8 cellular contexts compared by ENCODE assay signal in genomic region chr20:47392015-47392720, GRCh38. TPM values are rescaled to one million over a fixed set of nuclear protein-coding genes. Genes with fewer than 3 reads are reported as not detected.
DNase-seq lines count a peak whose midpoint lies in the region; ATAC-seq and TF ChIP-seq lines count a peak whose summit lies in the region.

No MANE protein-coding gene starts in this region.

- no peaks in the 10 kb centered on the region for H3K27me3 ChIP-seq in gastroesophageal sphincter

- TF ChIP-seq EP300 in gastroesophageal sphincter (IDR thresholded peaks at IDR 0.05), result no peak

- H3K9me3 ChIP-seq in T-helper 17 cell (ENCODE audit: control insufficient read depth, low read length, poor library complexity, severe bottlenecking), result no peaks in the 10 kb centered on the region
- no peaks in the 10 kb centered on the region for H3K9me3 ChIP-seq in gastroesophageal sphincter

- 68 to 89% methylated on average over 6 to 7 of the region's 7 CpGs for WGBS in gastroesophageal sphincter (ENCODE audit: low coverage in 1 of 2), 2 donors

- H3K36me3 Mint-ChIP-seq in T-helper 17 cell (ENCODE audit: low read depth), result no peaks in the 10 kb centered on the region
- no peaks in the 10 kb centered on the region for H3K36me3 Mint-ChIP-seq in activated CD4-positive, alpha-beta T cell treated with anti-CD3 and anti-CD28 coated beads, Interleukin-2, amount 10 ng/mL, durations not matched to agents 7 days and 5 days (ENCODE audit: low read depth)

- DNase-seq in COLO829 (ENCODE audit: low spot score) (peak; percentile 93), T-helper 17 cell (no peak), NCI-H1930 (lab: John Stamatoyannopoulos, UW) (no peak)
- DNase-seq in stimulated activated naive CD8-positive, alpha-beta T cell treated with anti-CD3 and anti-CD28 coated beads, Interleukin-15, Interleukin-2, amounts not matched to agents 100 U/mL and 50 U/mL, for 24 hours, result peak; percentile 18
- DNase-seq in activated CD4-positive, alpha-beta T cell treated with anti-CD3 and anti-CD28 coated beads, Interleukin-2, amount 10 ng/mL, durations not matched to agents 7 days and 5 days, result no peak

- POLR2A ChIA-PET in activated CD4-positive, alpha-beta T cell treated with anti-CD3 and anti-CD28 coated beads, Interleukin-2, amount 10 ng/mL, durations not matched to agents 7 days and 5 days (lab: Charles Lee), result no interaction called here

- no peaks in the 10 kb centered on the region for H3K36me3 ChIP-seq in gastroesophageal sphincter

- H3K4me3 ChIP-seq in gastroesophageal sphincter, result no peak overlapping the region

- H3K27me3 Mint-ChIP-seq in T-helper 17 cell, result no peaks in the 10 kb centered on the region
- H3K27me3 Mint-ChIP-seq in activated CD4-positive, alpha-beta T cell treated with anti-CD3 and anti-CD28 coated beads, Interleukin-2, amount 10 ng/mL, durations not matched to agents 7 days and 5 days, result no peaks in the 10 kb centered on the region

- H3K4me1 Mint-ChIP-seq in T-helper 17 cell, result peaks cover 2% of the 10 kb centered on the region
- peaks cover 13% of the 10 kb centered on the region for H3K4me1 Mint-ChIP-seq in activated CD4-positive, alpha-beta T cell treated with anti-CD3 and anti-CD28 coated beads, Interleukin-2, amount 10 ng/mL, durations not matched to agents 7 days and 5 days

- peaks cover 0 to under 1% (median 0%) of the 10 kb centered on the region in 3 donors for H3K4me1 ChIP-seq in gastroesophageal sphincter

- no peak overlapping the region for H3K27ac Mint-ChIP-seq in T-helper 17 cell
- no peak overlapping the region for H3K27ac Mint-ChIP-seq in activated CD4-positive, alpha-beta T cell treated with anti-CD3 and anti-CD28 coated beads, Interleukin-2, amount 10 ng/mL, durations not matched to agents 7 days and 5 days

- TF ChIP-seq CTCF in gastroesophageal sphincter (IDR thresholded peaks at IDR 0.05), result no peak

- CTCF ChIA-PET in activated CD4-positive, alpha-beta T cell treated with anti-CD3 and anti-CD28 coated beads, Interleukin-2, amount 10 ng/mL, durations not matched to agents 7 days and 5 days (lab: Charles Lee), result interaction anchor here (0.9 to 2.5 kb wide), 4 partner anchors 8 to 105 kb away, joined by 3 to 16 read pairs (median 5); no protein-coding TSS in a partner anchor

- no peak overlapping the region for H3K27ac ChIP-seq in gastroesophageal sphincter

- no peak overlapping the region for H3K4me3 Mint-ChIP-seq in T-helper 17 cell
- H3K4me3 Mint-ChIP-seq in activated CD4-positive, alpha-beta T cell treated with anti-CD3 and anti-CD28 coated beads, Interleukin-2, amount 10 ng/mL, durations not matched to agents 7 days and 5 days, result no peak overlapping the region

- no peak for TF ChIP-seq POLR2A in gastroesophageal sphincter (IDR thresholded peaks at IDR 0.05)

- ATAC-seq in HG03378 (IDR thresholded peaks at IDR 0.05; ENCODE audit: unreplicated experiment) (peak; percentile 70), T-helper 17 cell (peak; percentile 37), gastroesophageal sphincter (peak; percentile 46), GM21367 (IDR thresholded peaks at IDR 0.05; ENCODE audit: unreplicated experiment) (no peak)
- ATAC-seq in stimulated activated naive CD8-positive, alpha-beta T cell treated with anti-CD3 and anti-CD28 coated beads, Interleukin-15, Interleukin-2, amounts not matched to agents 100 U/mL and 50 U/mL, for 24 hours, result peak; percentile 78

- peaks cover 13% of the 10 kb centered on the region for H3K9me3 Mint-ChIP-seq in activated CD4-positive, alpha-beta T cell treated with anti-CD3 and anti-CD28 coated beads, Interleukin-2, amount 10 ng/mL, durations not matched to agents 7 days and 5 days

RNA-seq across cellular contexts. Expression of gene ZMYND8, which starts 35.7 kb away (rescaled TPM):
- 10 to 100 TPM; 42.7 to 50.3 TPM for total RNA-seq in T-helper 17 cell
- 10 to 100 TPM; 32.2 to 78.9 (median 54.4) TPM for total RNA-seq in gastroesophageal sphincter
- total RNA-seq in activated CD4-positive, alpha-beta T cell treated with anti-CD3 and anti-CD28 coated beads, Interleukin-2, amount 10 ng/mL, durations not matched to agents 7 days and 5 days, result 10 to 100 TPM; 44.6 to 55.6 TPM

Comparison
In these comparisons a context has a peak if more than half of its experiments do, and no peak if none do; other contexts are left out.
1. DNase-seq: peak in COLO829 (single experiment) and stimulated activated naive CD8-positive, alpha-beta T cell treated with anti-CD3 and anti-CD28 coated beads, Interleukin-15, Interleukin-2, amounts not matched to agents 100 U/mL and 50 U/mL, for 24 hours (single experiment); none in T-helper 17 cell (0 of 3), activated CD4-positive, alpha-beta T cell treated with anti-CD3 and anti-CD28 coated beads, Interleukin-2, amount 10 ng/mL, durations not matched to agents 7 days and 5 days (single experiment) and NCI-H1930 (0 of 2).